Comparison of ENCODE assay signal across 10 cellular contexts in genomic region chr17:67559381-67559966, GRCh38.
A peak's percentile ranks its signal among the peaks of the same experiment; 100 is the strongest.
DNase-seq lines count a peak whose midpoint lies in the region; ATAC-seq and TF ChIP-seq lines count a peak whose summit lies in the region.
"Had no signal": no experiment of that assay in that cellular context is flagged by ENCODE, and none has a peak within 500 bp of the region (broad histone marks: within the 10 kb centered on the region; RNA-seq: fewer than 3 reads in every experiment).

No MANE protein-coding gene starts in this region.

- ATAC-seq in SK-N-SH treated with all-trans-retinoic acid at 6 μM for 48 hours (no peak), HG03175 (IDR thresholded peaks at IDR 0.05; ENCODE audit: unreplicated experiment) (no peak)

- dilution Hi-C loops in mammary epithelial cell (cut with HindIII; ENCODE audit: low sequenced_read_pairs): no loop called here

- no peaks in the 10 kb centered on the region for H3K27me3 ChIP-seq in SK-N-SH (ENCODE audit: insufficient read depth)
- no peaks in the 10 kb centered on the region for H3K27me3 ChIP-seq in mammary epithelial cell (ENCODE audit: insufficient read depth, low read length)
- H3K27me3 ChIP-seq in neural progenitor cell: no peaks in the 10 kb centered on the region

- H3K9me3 ChIP-seq in SK-N-SH: no peaks in the 10 kb centered on the region
- no peaks in the 10 kb centered on the region for H3K9me3 ChIP-seq in HEK293 (ENCODE audit: control insufficient read depth, insufficient read depth, low read depth, low read length)
- peaks cover 5% of the 10 kb centered on the region for H3K9me3 ChIP-seq in mammary epithelial cell (replicated peaks; ENCODE audit: insufficient read depth, low read length)
- H3K9me3 ChIP-seq in neural progenitor cell (ENCODE audit: low read depth): no peaks in the 10 kb centered on the region

- H3K4me3 Mint-ChIP-seq in neural progenitor cell: no peak overlapping the region
- H3K4me3 Mint-ChIP-seq: stimulated activated naive B cell treated with anti-CD40 and anti-IgM and Interleukin-4, amounts not matched to agents 10 μg/mL and 1 μg/mL and 100 μg/mL, for 72 hours had no signal

- H3K4me3 ChIP-seq in SK-N-SH (ENCODE audit: low read depth in 2 of 2, low read length in 1 of 2) (no peak overlapping the region), HEK293 (ENCODE audit: low read depth, low read length) (no peak overlapping the region), mammary epithelial cell (replicated peaks in 1 of 3; ENCODE audit: insufficient read depth in 1 of 3, low read depth in 2 of 3, low read length in 3 of 3) (no peak overlapping the region), neural progenitor cell (no peak overlapping the region)
- H3K4me3 ChIP-seq: skin epidermis had no signal

- TF ChIP-seq CTCF in SK-N-SH (IDR thresholded peaks at IDR 0.05) (peak; percentile 41), HEK293 (tag by site-specific recombination; IDR thresholded peaks at IDR 0.05) (no peak), mammary epithelial cell (conservative IDR thresholded peaks at IDR 0.05 in 1 of 2, IDR thresholded peaks at IDR 0.05 in 1 of 2; ENCODE audit: extremely low read depth in 1 of 2, insufficient read depth in 1 of 2, low read depth in 1 of 2, low read length in 2 of 2) (peak; percentile 5 to 32), neural progenitor cell (IDR thresholded peaks at IDR 0.05) (peak; percentile 49)

- no peaks in the 10 kb centered on the region for H3K36me3 ChIP-seq in SK-N-SH (replicated peaks in 1 of 2; ENCODE audit: control insufficient read depth in 1 of 2, insufficient read depth in 2 of 2, low read length in 1 of 2)
- H3K36me3 ChIP-seq in HEK293 (ENCODE audit: control insufficient read depth in 2 of 2, insufficient read depth in 1 of 2, low read length in 2 of 2): no peaks in the 10 kb centered on the region
- no peaks in the 10 kb centered on the region for H3K36me3 ChIP-seq in mammary epithelial cell (ENCODE audit: insufficient read depth, low read length)
- H3K36me3 ChIP-seq in neural progenitor cell: no peaks in the 10 kb centered on the region

- H3K9me2 ChIP-seq in SK-N-SH: no peaks in the 10 kb centered on the region

- POLR2A ChIA-PET in SK-N-SH (lab: Yijun Ruan, JAX): interaction anchor here (1.6 kb wide), 1 partner anchor 31 kb away, joined by 5 read pairs; no protein-coding TSS in a partner anchor
- POLR2A ChIA-PET in HEK293 (lab: Yijun Ruan, JAX): no interaction called here

- peak; percentile 37 for TF ChIP-seq RAD21 in SK-N-SH (IDR thresholded peaks at IDR 0.05; ENCODE audit: low read length)

- in situ Hi-C loops in mammary epithelial cell (cut with MboI; ENCODE audit: low sequenced_read_pairs in 2 of 2): no loop called here

- H3K4me1 Mint-ChIP-seq in neural progenitor cell: peaks cover 6% of the 10 kb centered on the region
- H3K4me1 Mint-ChIP-seq: stimulated activated naive B cell treated with anti-CD40 and anti-IgM and Interleukin-4, amounts not matched to agents 10 μg/mL and 1 μg/mL and 100 μg/mL, for 72 hours had no signal

- H3K4me1 ChIP-seq in SK-N-SH (ENCODE audit: control insufficient read depth in 1 of 2, insufficient read depth in 2 of 2, low read depth in 1 of 2, low read length in 1 of 2) (peaks cover 3 to 16% of the 10 kb centered on the region in 2 experiments; a peak in 3 of 4 replicates), HEK293 (ENCODE audit: control insufficient read depth, insufficient read depth, low read length) (peaks cover 5% of the 10 kb centered on the region; the same call in 1 of the 2 replicates), mammary epithelial cell (ENCODE audit: insufficient read depth, low read length) (no peaks in the 10 kb centered on the region), neural progenitor cell (no peaks in the 10 kb centered on the region)

- H3K27ac Mint-ChIP-seq in neural progenitor cell: no peak overlapping the region
- H3K27ac Mint-ChIP-seq: stimulated activated naive B cell treated with anti-CD40 and anti-IgM and Interleukin-4, amounts not matched to agents 10 μg/mL and 1 μg/mL and 100 μg/mL, for 72 hours had no signal

- H3K79me2 ChIP-seq in SK-N-SH (ENCODE audit: insufficient read depth): no peaks in the 10 kb centered on the region
- no peaks in the 10 kb centered on the region for H3K79me2 ChIP-seq in mammary epithelial cell (ENCODE audit: insufficient read depth, low read length)
- H3K79me2 ChIP-seq in neural progenitor cell (ENCODE audit: low read depth): no peaks in the 10 kb centered on the region

- H3K4me2 ChIP-seq in SK-N-SH (no peak overlapping the region), mammary epithelial cell (ENCODE audit: insufficient read depth, low read depth, low read length) (no peak overlapping the region), neural progenitor cell (no peak overlapping the region)

- H3K9me3 Mint-ChIP-seq in neural progenitor cell: no peaks in the 10 kb centered on the region

- BruUV-seq in mammary epithelial cell (replicated peaks; lab: Mats Ljungman, UMichigan): no TSS peak

- no peak overlapping the region for H3K9ac ChIP-seq in SK-N-SH
- H3K9ac ChIP-seq in mammary epithelial cell (ENCODE audit: insufficient read depth, low read length): no peak overlapping the region
- no peak overlapping the region for H3K9ac ChIP-seq in neural progenitor cell

- H3K27ac ChIP-seq in SK-N-SH (ENCODE audit: low read depth in 2 of 2, low read length in 1 of 2): no peak overlapping the region
- no peak overlapping the region for H3K27ac ChIP-seq in HEK293 (ENCODE audit: extremely low read depth, low read depth, low read length)
- H3K27ac ChIP-seq in mammary epithelial cell (ENCODE audit: insufficient read depth, low read depth, low read length): no peak overlapping the region
- no peak overlapping the region for H3K27ac ChIP-seq in neural progenitor cell
- H3K27ac ChIP-seq: skin epidermis had no signal

- H3F3A ChIP-seq in SK-N-SH (replicated peaks; ENCODE audit: insufficient read depth): no peaks in the 10 kb centered on the region
- H3F3A ChIP-seq in neural progenitor cell (ENCODE audit: low read depth): no peaks in the 10 kb centered on the region

- intact Hi-C loops in mammary epithelial cell (cut with micrococcal nuclease): no loop called here

- H4K20me1 ChIP-seq in SK-N-SH (ENCODE audit: insufficient read depth) (no peaks in the 10 kb centered on the region), mammary epithelial cell (ENCODE audit: insufficient read depth, low read length) (no peaks in the 10 kb centered on the region), neural progenitor cell (ENCODE audit: low read depth) (no peaks in the 10 kb centered on the region)

- H3K27me3 Mint-ChIP-seq in neural progenitor cell (ENCODE audit: insufficient read depth, low read depth): no peaks in the 10 kb centered on the region
- H3K27me3 Mint-ChIP-seq: stimulated activated naive B cell treated with anti-CD40 and anti-IgM and Interleukin-4, amounts not matched to agents 10 μg/mL and 1 μg/mL and 100 μg/mL, for 72 hours had no signal

- no peak for TF ChIP-seq EP300 in SK-N-SH (IDR thresholded peaks at IDR 0.05; ENCODE audit: borderline replicate concordance in 1 of 2, low read depth in 1 of 2, low read length in 1 of 2)

- peaks cover 4% of the 10 kb centered on the region for H3K36me3 Mint-ChIP-seq in neural progenitor cell

- H2AFZ ChIP-seq in SK-N-SH (ENCODE audit: low read depth) (no peak overlapping the region), mammary epithelial cell (ENCODE audit: low read depth, low read length) (no peak overlapping the region), neural progenitor cell (replicated peaks) (no peak overlapping the region)

- 91% methylated on average over 10 of the region's 10 CpGs for WGBS in SK-N-SH (ENCODE audit: low lambda C conversion rate)
- WGBS in mammary epithelial cell (ENCODE audit: low coverage, missing lambda C conversion rate): 96% methylated on average over 10 of the region's 10 CpGs

- no peak for DNase-seq in SK-N-SH
- DNase-seq in mammary epithelial cell: no peak
- DNase-seq in neural progenitor cell (ENCODE audit: low spot score): no peak
- no peak for DNase-seq in cerebellum (ENCODE audit: low spot score)
- no peak for DNase-seq in activated gamma-delta T cell treated with Interleukin-2 at 50 U/mL for 16 hours
- DNase-seq: stimulated activated naive B cell treated with anti-CD40 and anti-IgM and Interleukin-4, amounts not matched to agents 10 μg/mL and 1 μg/mL and 100 μg/mL, for 72 hours had no signal

- CTCF ChIA-PET in SK-N-SH (lab: Yijun Ruan, JAX): interaction anchor here (0.6 to 2.3 kb wide), 6 partner anchors 9 to 757 kb away, joined by 3 to 10 read pairs (median 5); no protein-coding TSS in a partner anchor
- CTCF ChIA-PET in HEK293 (lab: Yijun Ruan, JAX): interaction anchor here (0.5 to 3.4 kb wide), 12 partner anchors 9 to 364 kb away, joined by 3 to 13 read pairs (median 4); no protein-coding TSS in a partner anchor
- CTCF ChIA-PET in mammary epithelial cell (lab: Charles Lee; ENCODE audit: low non-redundant PET): interaction anchor here (0.7 kb wide), 1 partner anchor 128 kb away, joined by 3 read pairs; no protein-coding TSS in a partner anchor

TF ChIP-seq in SK-N-SH, 30 proteins besides CTCF, POLR2A, EP300 and RAD21 (continues in another document):
- no peak for TF ChIP-seq EZH2phosphoT487 (IDR thresholded peaks at IDR 0.05; ENCODE audit: borderline replicate concordance, low read depth)

TF ChIP-seq in SK-N-SH treated with all-trans-retinoic acid at 6 μM for 48 hours, 23 proteins besides CTCF, POLR2A, EP300 and RAD21 (continues in another document):
- TF ChIP-seq ARNTL (CRISPR knock-in tag; IDR thresholded peaks at IDR 0.05; ENCODE audit: borderline replicate concordance, low read depth) (no peak), GLIS3 (CRISPR knock-in tag; IDR thresholded peaks at IDR 0.05) (no peak), TOX (CRISPR knock-in tag; IDR thresholded peaks at IDR 0.05; ENCODE audit: borderline replicate concordance) (no peak), OSR1 (CRISPR knock-in tag; IDR thresholded peaks at IDR 0.05) (no peak), ZNF565 (CRISPR knock-in tag; conservative IDR thresholded peaks at IDR 0.05; ENCODE audit: low read depth) (no peak)

TF ChIP-seq in HEK293, 187 proteins besides CTCF, POLR2A, EP300 and RAD21 (continues in another document):
- TF ChIP-seq ZNF830 (tag by site-specific recombination; IDR thresholded peaks at IDR 0.05; ENCODE audit: low read depth) (no peak), PRDM6 (tag by site-specific recombination; IDR thresholded peaks at IDR 0.05) (no peak)

Comparison
In these comparisons a context has a peak if more than half of its experiments do, and no peak if none do; other contexts are left out.
1. Of the 4 proteins assayed by ChIP-seq in both HEK293 and SK-N-SH: peak only in HEK293: none; only in SK-N-SH: CTCF; in both: none; in neither: 3.